In genomic region chr20:1275919-1276318, GRCh38 we compare ENCODE assay signal across 18 cellular contexts. TPM values are rescaled to one million over a fixed set of nuclear protein-coding genes. Genes with fewer than 3 reads are reported as not detected.
"Had no signal": no experiment of that assay in that cellular context is flagged by ENCODE, and none has a peak within 500 bp of the region (broad histone marks: within the 10 kb centered on the region; RNA-seq: fewer than 3 reads in every experiment).

No MANE protein-coding gene starts in this region.

- H3K27me3 Mint-ChIP-seq: dendritic cell treated with granulocyte-macrophage colony-stimulating factor and Interleukin-4, amounts not matched to agents 40 ng/mL and 50 ng/mL, for 4 days; effector memory CD8-positive, alpha-beta T cell; naive B cell; progenitor cell of endocrine pancreas; stimulated activated naive CD8-positive, alpha-beta T cell treated with anti-CD3 and anti-CD28 coated beads, Interleukin-15, Interleukin-2, amounts not matched to agents 100 ng/mL and 50 ng/mL, for 24 hours had no signal

- H3K36me3 Mint-ChIP-seq: naive B cell had no signal

- H3K4me3 Mint-ChIP-seq: dendritic cell treated with granulocyte-macrophage colony-stimulating factor and Interleukin-4, amounts not matched to agents 40 ng/mL and 50 ng/mL, for 4 days; effector memory CD8-positive, alpha-beta T cell; naive B cell; stimulated activated naive CD8-positive, alpha-beta T cell treated with anti-CD3 and anti-CD28 coated beads, Interleukin-15, Interleukin-2, amounts not matched to agents 100 ng/mL and 50 ng/mL, for 24 hours; T-helper 2 cell treated with Interferon-gamma antibody and Interleukin-4, amounts not matched to agents 5 μg/mL and 100 μg/mL, for 36 hours had no signal

- H3K9me3 Mint-ChIP-seq: dendritic cell treated with granulocyte-macrophage colony-stimulating factor and Interleukin-4, amounts not matched to agents 40 ng/mL and 50 ng/mL, for 4 days; effector memory CD8-positive, alpha-beta T cell; naive B cell; stimulated activated naive CD8-positive, alpha-beta T cell treated with anti-CD3 and anti-CD28 coated beads, Interleukin-15, Interleukin-2, amounts not matched to agents 100 ng/mL and 50 ng/mL, for 24 hours; T-helper 2 cell treated with Interferon-gamma antibody and Interleukin-4, amounts not matched to agents 5 μg/mL and 100 μg/mL, for 36 hours had no signal

- DNase-seq: cerebellar nuclear complex; effector memory CD8-positive, alpha-beta T cell; foreskin melanocyte; heart left ventricle; left cardiac atrium; naive B cell; occipital lobe; right cardiac atrium; stimulated activated CD4-positive, alpha-beta T cell treated with anti-CD3 and anti-CD28 coated beads, Interleukin-15, amount 100 ng/mL, for 24 hours; stimulated activated CD4-positive, alpha-beta T cell treated with anti-CD3 and anti-CD28 coated beads, Interleukin-4, amount 100 ng/mL, for 24 hours; SW 1271 had no signal

- H3K27ac Mint-ChIP-seq: dendritic cell treated with granulocyte-macrophage colony-stimulating factor and Interleukin-4, amounts not matched to agents 40 ng/mL and 50 ng/mL, for 4 days; progenitor cell of endocrine pancreas; stimulated activated naive CD8-positive, alpha-beta T cell treated with anti-CD3 and anti-CD28 coated beads, Interleukin-15, Interleukin-2, amounts not matched to agents 100 ng/mL and 50 ng/mL, for 24 hours; T-helper 2 cell treated with Interferon-gamma antibody and Interleukin-4, amounts not matched to agents 5 μg/mL and 100 μg/mL, for 36 hours had no signal

- ATAC-seq: effector memory CD8-positive, alpha-beta T cell; heart left ventricle; left cardiac atrium; right cardiac atrium had no signal

- H3K4me1 Mint-ChIP-seq: naive B cell had no signal

RNA-seq across cellular contexts. Expression of gene RAD21L1, which starts 50.1 kb away (rescaled TPM):
- total RNA-seq: ascending aorta, breast epithelium, heart left ventricle, left cardiac atrium, occipital lobe, progenitor cell of endocrine pancreas, right cardiac atrium, urinary bladder had no signal
- polyA plus RNA-seq: heart left ventricle, right cardiac atrium, urinary bladder had no signal

RNA-seq across cellular contexts. Expression of gene SDCBP2, which starts 53.0 kb away (rescaled TPM):
- total RNA-seq: ascending aorta had no signal
